Comparison of ENCODE assay signal across 1 cellular context in the genomic region with DNA sequence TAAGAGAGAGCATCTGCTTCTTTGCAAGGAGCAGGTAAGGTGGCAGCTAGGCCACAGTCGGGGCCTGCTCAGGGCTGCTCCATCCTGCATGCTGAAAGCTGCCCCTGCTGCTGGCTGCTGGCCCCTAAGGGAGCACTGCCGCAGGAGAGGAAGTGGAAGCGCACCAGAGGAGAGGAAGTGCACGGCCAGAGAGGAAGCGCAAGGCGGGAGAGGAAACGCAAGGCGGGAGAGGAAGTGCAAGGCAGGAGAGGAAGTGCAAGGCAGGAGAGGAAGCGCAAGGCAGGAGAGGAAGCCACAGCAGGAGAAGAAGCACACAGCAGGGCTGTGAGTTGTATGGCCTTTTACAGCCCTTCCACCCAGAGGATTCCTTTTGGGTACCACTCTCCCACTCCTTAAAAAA.
TF ChIP-seq lines count a peak whose summit lies in the region.

No MANE protein-coding gene starts in this region.

TF ChIP-seq in GM23338, 12 proteins besides CTCF, POLR2A, EP300 and RAD21 (continued from another document):
- TF ChIP-seq, protein P1, sequence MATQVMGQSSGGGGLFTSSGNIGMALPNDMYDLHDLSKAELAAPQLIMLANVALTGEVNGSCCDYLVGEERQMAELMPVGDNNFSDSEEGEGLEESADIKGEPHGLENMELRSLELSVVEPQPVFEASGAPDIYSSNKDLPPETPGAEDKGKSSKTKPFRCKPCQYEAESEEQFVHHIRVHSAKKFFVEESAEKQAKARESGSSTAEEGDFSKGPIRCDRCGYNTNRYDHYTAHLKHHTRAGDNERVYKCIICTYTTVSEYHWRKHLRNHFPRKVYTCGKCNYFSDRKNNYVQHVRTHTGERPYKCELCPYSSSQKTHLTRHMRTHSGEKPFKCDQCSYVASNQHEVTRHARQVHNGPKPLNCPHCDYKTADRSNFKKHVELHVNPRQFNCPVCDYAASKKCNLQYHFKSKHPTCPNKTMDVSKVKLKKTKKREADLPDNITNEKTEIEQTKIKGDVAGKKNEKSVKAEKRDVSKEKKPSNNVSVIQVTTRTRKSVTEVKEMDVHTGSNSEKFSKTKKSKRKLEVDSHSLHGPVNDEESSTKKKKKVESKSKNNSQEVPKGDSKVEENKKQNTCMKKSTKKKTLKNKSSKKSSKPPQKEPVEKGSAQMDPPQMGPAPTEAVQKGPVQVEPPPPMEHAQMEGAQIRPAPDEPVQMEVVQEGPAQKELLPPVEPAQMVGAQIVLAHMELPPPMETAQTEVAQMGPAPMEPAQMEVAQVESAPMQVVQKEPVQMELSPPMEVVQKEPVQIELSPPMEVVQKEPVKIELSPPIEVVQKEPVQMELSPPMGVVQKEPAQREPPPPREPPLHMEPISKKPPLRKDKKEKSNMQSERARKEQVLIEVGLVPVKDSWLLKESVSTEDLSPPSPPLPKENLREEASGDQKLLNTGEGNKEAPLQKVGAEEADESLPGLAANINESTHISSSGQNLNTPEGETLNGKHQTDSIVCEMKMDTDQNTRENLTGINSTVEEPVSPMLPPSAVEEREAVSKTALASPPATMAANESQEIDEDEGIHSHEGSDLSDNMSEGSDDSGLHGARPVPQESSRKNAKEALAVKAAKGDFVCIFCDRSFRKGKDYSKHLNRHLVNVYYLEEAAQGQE (IDR thresholded peaks at IDR 0.05; ENCODE audit: unreplicated experiment), result no peak
- TF ChIP-seq JUNB (IDR thresholded peaks at IDR 0.05; ENCODE audit: unreplicated experiment) (no peak), ZNF331 (CRISPR knock-in tag; IDR thresholded peaks at IDR 0.05; ENCODE audit: low read depth) (no peak), STAT1 (IDR thresholded peaks at IDR 0.05; ENCODE audit: unreplicated experiment) (no peak), ZNF114 (CRISPR knock-in tag; IDR thresholded peaks at IDR 0.05) (no peak), EZH2phosphoT487 (IDR thresholded peaks at IDR 0.05; ENCODE audit: unreplicated experiment) (no peak), POLR2AphosphoS5 (IDR thresholded peaks at IDR 0.05; ENCODE audit: low read depth) (no peak)
